ENCODE assay signal across 2 cellular contexts in genomic region chr16:56482667-56483236, GRCh38.
TF ChIP-seq lines count a peak whose summit lies in the region.

No MANE protein-coding gene starts in this region.

TF ChIP-seq in HepG2, 621 proteins besides CTCF, POLR2A, EP300 and RAD21:
- TF ChIP-seq HNRNPLL (IDR thresholded peaks at IDR 0.05; ENCODE audit: low read depth, low read length, poor library complexity, severe bottlenecking) (no peak), DDIT3 (CRISPR knock-in tag; IDR thresholded peaks at IDR 0.05) (no peak), GFI1 (CRISPR knock-in tag; IDR thresholded peaks at IDR 0.05; ENCODE audit: borderline replicate concordance) (no peak), NFYC (CRISPR knock-in tag; IDR thresholded peaks at IDR 0.05) (no peak), ARID4A (CRISPR knock-in tag; IDR thresholded peaks at IDR 0.05; ENCODE audit: borderline replicate concordance) (no peak), FOXK2 (IDR thresholded peaks at IDR 0.05) (no peak), USF2 (IDR thresholded peaks at IDR 0.05; ENCODE audit: low read depth, low read length) (no peak), USF2 (CRISPR knock-in tag; IDR thresholded peaks at IDR 0.05; ENCODE audit: borderline replicate concordance) (no peak), MTA3 (CRISPR knock-in tag; IDR thresholded peaks at IDR 0.05) (no peak), ZEB1 (IDR thresholded peaks at IDR 0.05; ENCODE audit: insufficient replicate concordance, low read depth) (no peak), ZNF878 (CRISPR knock-in tag; IDR thresholded peaks at IDR 0.05) (no peak), ZNF383 (CRISPR knock-in tag; IDR thresholded peaks at IDR 0.05; ENCODE audit: borderline replicate concordance) (no peak), PHF8 (CRISPR knock-in tag; IDR thresholded peaks at IDR 0.05) (no peak), IKZF1 (IDR thresholded peaks at IDR 0.05) (no peak)

TF ChIP-seq in HEK293T, 16 proteins besides CTCF, POLR2A, EP300 and RAD21:
- no peak for TF ChIP-seq FOXK2 (IDR thresholded peaks at IDR 0.05)
